In the genomic region with DNA sequence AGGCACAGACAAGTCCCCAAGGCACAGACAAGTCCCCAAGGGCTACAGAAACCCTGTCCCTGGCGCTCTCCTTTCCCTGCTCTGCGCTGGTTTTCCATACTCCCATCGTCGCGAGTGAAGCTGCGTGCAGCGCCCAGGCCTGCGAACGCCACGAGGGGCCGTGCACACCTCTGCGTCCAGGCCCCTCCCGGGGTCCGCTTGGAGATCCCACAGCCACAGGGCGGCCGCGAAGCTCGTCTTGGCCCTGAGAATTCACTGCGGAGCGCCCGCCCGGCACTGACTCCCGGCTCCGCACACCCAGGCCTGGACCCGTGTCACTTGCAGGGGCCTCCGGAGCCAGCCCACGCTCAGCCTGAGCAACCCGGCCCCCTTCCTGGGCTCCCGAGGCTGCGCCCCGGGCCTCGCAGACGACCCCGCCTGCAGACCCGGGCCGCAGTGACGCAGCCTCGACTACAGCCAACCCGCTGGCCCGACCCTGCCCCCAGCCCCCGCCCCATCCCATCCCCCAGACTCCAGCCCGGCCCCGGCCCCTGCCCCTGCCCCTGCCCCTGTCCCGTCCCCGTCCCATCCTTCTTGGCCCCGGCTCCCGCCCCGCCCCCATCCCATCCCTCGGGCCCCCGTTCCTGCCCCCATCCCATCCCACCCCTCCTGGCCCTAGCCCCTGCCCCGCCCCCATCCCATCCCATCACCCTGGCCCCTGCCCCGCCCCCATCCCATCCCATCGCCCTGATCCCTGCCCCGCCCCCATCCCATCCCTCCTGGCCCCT, we compare ENCODE assay signal across 8 cellular contexts. TPM values are rescaled to one million over a fixed set of nuclear protein-coding genes. Genes with fewer than 3 reads are reported as not detected.
DNase-seq lines count a peak whose midpoint lies in the region; ATAC-seq, FAIRE-seq and TF ChIP-seq lines count a peak whose summit lies in the region.

No MANE protein-coding gene starts in this region.

- H3K4me3 ChIP-seq in A549 = peak overlapping the region; percentile 86
- peak overlapping the region; percentile 63 for H3K4me3 ChIP-seq in Jurkat, Clone E6-1 (ENCODE audit: low read length)
- H3K4me3 ChIP-seq in mucosa of rectum (ENCODE audit: low read length in 2 of 2) = peak overlapping the region; percentile 61 to 77

- H3K9me3 Mint-ChIP-seq in central memory CD8-positive, alpha-beta T cell = no peaks in the 10 kb centered on the region

- H3K9me3 ChIP-seq in A549 (no peaks in the 10 kb centered on the region), mucosa of rectum (ENCODE audit: control insufficient read depth in 2 of 2, low read length in 2 of 2) (no peaks in the 10 kb centered on the region)

- peak overlapping the region; percentile 86 to 94; a peak in 5 of 6 replicates for H3K27ac ChIP-seq in A549
- no peak overlapping the region for H3K27ac ChIP-seq in mucosa of rectum (ENCODE audit: low read depth in 2 of 2, low read length in 2 of 2)

- H3K4me1 ChIP-seq in A549 (peaks cover 6% of the 10 kb centered on the region; the same call in 1 of the 3 replicates), mucosa of rectum (ENCODE audit: control insufficient read depth in 2 of 2, insufficient read depth in 2 of 2, low read length in 2 of 2) (peaks cover 7 to 10% of the 10 kb centered on the region in 2 donors)

- no peak for TF ChIP-seq CTCF in A549 (IDR thresholded peaks at IDR 0.05)

- no peak for TF ChIP-seq POLR2A in A549 (IDR thresholded peaks at IDR 0.05; ENCODE audit: low read length)

- POLR2A ChIA-PET in A549 (lab: Yijun Ruan, JAX) = no interaction called here

- peak overlapping the region; percentile 70 for H3K4me2 ChIP-seq in A549

- peaks cover 19% of the 10 kb centered on the region for H3K36me3 Mint-ChIP-seq in central memory CD8-positive, alpha-beta T cell (ENCODE audit: insufficient read depth)

- no peak for TF ChIP-seq EP300 in A549 (IDR thresholded peaks at IDR 0.05)

- no peak for FAIRE-seq in A549 (lab: Jason Lieb, UNC)

- peaks cover 12% of the 10 kb centered on the region for H3K4me1 Mint-ChIP-seq in central memory CD8-positive, alpha-beta T cell

- peak overlapping the region; percentile 85 for H3K4me3 Mint-ChIP-seq in central memory CD8-positive, alpha-beta T cell

- no peak for DNase-seq in A549 (ENCODE audit: low read depth in 1 of 2, low spot score in 1 of 2)
- DNase-seq in Jurkat, Clone E6-1 (ENCODE audit: low read depth, low spot score) = no peak
- no peak for DNase-seq in central memory CD8-positive, alpha-beta T cell (ENCODE audit: low spot score in 2 of 2)
- DNase-seq in UCSD-AML1 (lab: John Stamatoyannopoulos, UW; ENCODE audit: unreplicated experiment) = no peak
- no peak for DNase-seq in NCI-H2107 (lab: John Stamatoyannopoulos, UW)

- H3K36me3 ChIP-seq in mucosa of rectum (ENCODE audit: control insufficient read depth in 2 of 2, insufficient read depth in 2 of 2, low read length in 2 of 2) = peaks cover 26 to 30% of the 10 kb centered on the region in 2 donors

- 84% methylated on average over 14 of the region's 54 CpGs for WGBS in A549 (ENCODE audit: missing lambda C conversion rate)

- no peak for TF ChIP-seq RAD21 in A549 (conservative IDR thresholded peaks at IDR 0.05 in 1 of 2, IDR thresholded peaks at IDR 0.05 in 1 of 2)

- CTCF ChIA-PET in A549 (lab: Yijun Ruan, JAX) = interaction anchor here (0.9 kb wide), 1 partner anchor 147 kb away, joined by 3 read pairs; no protein-coding TSS in a partner anchor

- ATAC-seq in A549 (no peak), HG03342 (IDR thresholded peaks at IDR 0.05; ENCODE audit: unreplicated experiment) (no peak), GM21737 (IDR thresholded peaks at IDR 0.05; ENCODE audit: unreplicated experiment) (no peak)
- ATAC-seq in central memory CD8-positive, alpha-beta T cell (replicated peaks; ENCODE audit: extremely low read depth, poor library complexity, severe bottlenecking) = no peak

- no peaks in the 10 kb centered on the region for H3K27me3 Mint-ChIP-seq in central memory CD8-positive, alpha-beta T cell

- H3K27me3 ChIP-seq in mucosa of rectum (ENCODE audit: control insufficient read depth in 2 of 2, insufficient read depth in 2 of 2, low read length in 2 of 2) = no peaks in the 10 kb centered on the region

- peak overlapping the region in 1 of 2 donors; percentile 41 for H3K9ac ChIP-seq in mucosa of rectum (ENCODE audit: low read depth in 1 of 2, low read length in 2 of 2)

- H3K27ac Mint-ChIP-seq in central memory CD8-positive, alpha-beta T cell (ENCODE audit: low read depth) = no peak overlapping the region

TF ChIP-seq in A549, 52 proteins besides CTCF, POLR2A, EP300 and RAD21:
- TF ChIP-seq HOXB5 (CRISPR knock-in tag; IDR thresholded peaks at IDR 0.05) (no peak), NPAS2 (CRISPR knock-in tag; IDR thresholded peaks at IDR 0.05; ENCODE audit: borderline replicate concordance) (no peak), MAFK (IDR thresholded peaks at IDR 0.05; ENCODE audit: partially characterized antibody) (no peak), ZSCAN20 (CRISPR knock-in tag; IDR thresholded peaks at IDR 0.05) (no peak), KDM1A (IDR thresholded peaks at IDR 0.05; ENCODE audit: low read depth) (no peak), SREBF2 (IDR thresholded peaks at IDR 0.05) (no peak), CBX8 (IDR thresholded peaks at IDR 0.05) (no peak), POLR2AphosphoS2 (conservative IDR thresholded peaks at IDR 0.05; ENCODE audit: low read length) (no peak), GATA3 (IDR thresholded peaks at IDR 0.05; ENCODE audit: borderline replicate concordance) (no peak), ZFP36 (IDR thresholded peaks at IDR 0.05; ENCODE audit: borderline replicate concordance, partially characterized antibody) (no peak)
TF ChIP-seq in A549: peak in this region for 0.

RNA-seq across cellular contexts. Expression of gene POFUT2, which starts 0.8 kb away (rescaled TPM):
- polyA plus RNA-seq in A549 (2011; rRNA removed) = 10.5 and 10.7 TPM in 2 replicates
- polyA plus RNA-seq in A549 (2012; cell fraction: cytosol; rRNA removed) = 10.3 and 12.3 TPM in 2 replicates
- polyA plus RNA-seq in A549 (2012; cell fraction: nucleus; rRNA removed) = 53.6 and 61.8 TPM in 2 replicates
- 14.7 to 16.6 TPM (median 16.1 TPM) in 3 replicates for polyA plus RNA-seq in A549 (2017; fragmentation: RNase III; extraction: RNeasy Plus Mini Kit Qiagen cat#74134 plus additional on column Dnase treatment)
- 6.4 and 11.6 TPM in 2 replicates for polyA minus RNA-seq in A549 (2011; rRNA and poly(A)+ RNA removed)
- polyA plus RNA-seq in Jurkat, Clone E6-1 (2012; ENCODE audit: insufficient read depth, insufficient read length) = 19.6 TPM

Comparison
In these comparisons a context has a peak if more than half of its experiments do, and no peak if none do; other contexts are left out.
1. H3K27ac ChIP-seq: peak in A549 (2 of 2); none in mucosa of rectum (0 of 2).
2. Peak in every context shown above with its lines, with median percentiles within 50 percentile points of each other: H3K4me3 ChIP-seq.